1 cellular context compared by ENCODE assay signal in the genomic region with DNA sequence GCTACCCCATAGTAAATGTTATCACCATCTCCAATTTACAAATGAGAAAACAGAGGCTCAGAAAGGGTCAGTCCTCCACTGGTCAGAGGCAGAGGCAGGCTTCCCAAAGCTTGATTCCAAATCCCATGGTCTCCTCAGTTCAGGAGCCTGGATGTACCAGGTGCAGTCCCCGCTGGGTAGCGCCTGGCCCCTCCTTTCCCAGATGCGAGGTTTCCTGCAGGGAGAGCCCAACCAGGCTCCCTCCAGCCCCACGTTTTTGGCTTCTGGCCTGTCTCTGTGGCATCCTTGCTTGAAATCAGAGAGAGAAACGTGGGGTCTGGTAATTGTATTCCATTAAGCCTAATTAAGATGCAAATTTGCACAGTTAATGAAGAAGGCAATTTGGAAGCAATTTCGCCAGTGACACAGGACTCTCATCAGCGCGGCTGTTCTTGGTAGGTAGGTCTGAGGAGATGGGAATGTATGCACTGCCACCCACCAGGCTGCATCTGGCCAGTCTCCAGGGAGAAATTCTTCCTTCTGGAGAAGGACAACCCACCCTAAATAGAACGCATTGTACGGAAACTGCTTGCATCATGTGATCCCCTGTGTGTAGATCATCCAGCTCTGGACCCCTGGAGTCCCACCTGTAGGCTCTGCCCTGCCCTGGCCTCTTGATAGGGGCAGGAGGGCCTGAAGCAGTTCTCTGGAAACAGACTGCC.
TF ChIP-seq lines count a peak whose summit lies in the region.

No MANE protein-coding gene starts in this region.

TF ChIP-seq in GM23338, 12 proteins besides CTCF, POLR2A, EP300 and RAD21:
- TF ChIP-seq ZNF114 (CRISPR knock-in tag; IDR thresholded peaks at IDR 0.05), result no peak
- no peak for TF ChIP-seq JUNB (IDR thresholded peaks at IDR 0.05; ENCODE audit: unreplicated experiment)
- TF ChIP-seq EZH2phosphoT487 (IDR thresholded peaks at IDR 0.05; ENCODE audit: unreplicated experiment), result no peak
- no peak for TF ChIP-seq CREB1 (CRISPR knock-in tag; IDR thresholded peaks at IDR 0.05; ENCODE audit: low read depth)
- TF ChIP-seq, protein P1, sequence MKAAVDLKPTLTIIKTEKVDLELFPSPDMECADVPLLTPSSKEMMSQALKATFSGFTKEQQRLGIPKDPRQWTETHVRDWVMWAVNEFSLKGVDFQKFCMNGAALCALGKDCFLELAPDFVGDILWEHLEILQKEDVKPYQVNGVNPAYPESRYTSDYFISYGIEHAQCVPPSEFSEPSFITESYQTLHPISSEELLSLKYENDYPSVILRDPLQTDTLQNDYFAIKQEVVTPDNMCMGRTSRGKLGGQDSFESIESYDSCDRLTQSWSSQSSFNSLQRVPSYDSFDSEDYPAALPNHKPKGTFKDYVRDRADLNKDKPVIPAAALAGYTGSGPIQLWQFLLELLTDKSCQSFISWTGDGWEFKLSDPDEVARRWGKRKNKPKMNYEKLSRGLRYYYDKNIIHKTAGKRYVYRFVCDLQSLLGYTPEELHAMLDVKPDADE (IDR thresholded peaks at IDR 0.05), result no peak
- TF ChIP-seq, protein P2, sequence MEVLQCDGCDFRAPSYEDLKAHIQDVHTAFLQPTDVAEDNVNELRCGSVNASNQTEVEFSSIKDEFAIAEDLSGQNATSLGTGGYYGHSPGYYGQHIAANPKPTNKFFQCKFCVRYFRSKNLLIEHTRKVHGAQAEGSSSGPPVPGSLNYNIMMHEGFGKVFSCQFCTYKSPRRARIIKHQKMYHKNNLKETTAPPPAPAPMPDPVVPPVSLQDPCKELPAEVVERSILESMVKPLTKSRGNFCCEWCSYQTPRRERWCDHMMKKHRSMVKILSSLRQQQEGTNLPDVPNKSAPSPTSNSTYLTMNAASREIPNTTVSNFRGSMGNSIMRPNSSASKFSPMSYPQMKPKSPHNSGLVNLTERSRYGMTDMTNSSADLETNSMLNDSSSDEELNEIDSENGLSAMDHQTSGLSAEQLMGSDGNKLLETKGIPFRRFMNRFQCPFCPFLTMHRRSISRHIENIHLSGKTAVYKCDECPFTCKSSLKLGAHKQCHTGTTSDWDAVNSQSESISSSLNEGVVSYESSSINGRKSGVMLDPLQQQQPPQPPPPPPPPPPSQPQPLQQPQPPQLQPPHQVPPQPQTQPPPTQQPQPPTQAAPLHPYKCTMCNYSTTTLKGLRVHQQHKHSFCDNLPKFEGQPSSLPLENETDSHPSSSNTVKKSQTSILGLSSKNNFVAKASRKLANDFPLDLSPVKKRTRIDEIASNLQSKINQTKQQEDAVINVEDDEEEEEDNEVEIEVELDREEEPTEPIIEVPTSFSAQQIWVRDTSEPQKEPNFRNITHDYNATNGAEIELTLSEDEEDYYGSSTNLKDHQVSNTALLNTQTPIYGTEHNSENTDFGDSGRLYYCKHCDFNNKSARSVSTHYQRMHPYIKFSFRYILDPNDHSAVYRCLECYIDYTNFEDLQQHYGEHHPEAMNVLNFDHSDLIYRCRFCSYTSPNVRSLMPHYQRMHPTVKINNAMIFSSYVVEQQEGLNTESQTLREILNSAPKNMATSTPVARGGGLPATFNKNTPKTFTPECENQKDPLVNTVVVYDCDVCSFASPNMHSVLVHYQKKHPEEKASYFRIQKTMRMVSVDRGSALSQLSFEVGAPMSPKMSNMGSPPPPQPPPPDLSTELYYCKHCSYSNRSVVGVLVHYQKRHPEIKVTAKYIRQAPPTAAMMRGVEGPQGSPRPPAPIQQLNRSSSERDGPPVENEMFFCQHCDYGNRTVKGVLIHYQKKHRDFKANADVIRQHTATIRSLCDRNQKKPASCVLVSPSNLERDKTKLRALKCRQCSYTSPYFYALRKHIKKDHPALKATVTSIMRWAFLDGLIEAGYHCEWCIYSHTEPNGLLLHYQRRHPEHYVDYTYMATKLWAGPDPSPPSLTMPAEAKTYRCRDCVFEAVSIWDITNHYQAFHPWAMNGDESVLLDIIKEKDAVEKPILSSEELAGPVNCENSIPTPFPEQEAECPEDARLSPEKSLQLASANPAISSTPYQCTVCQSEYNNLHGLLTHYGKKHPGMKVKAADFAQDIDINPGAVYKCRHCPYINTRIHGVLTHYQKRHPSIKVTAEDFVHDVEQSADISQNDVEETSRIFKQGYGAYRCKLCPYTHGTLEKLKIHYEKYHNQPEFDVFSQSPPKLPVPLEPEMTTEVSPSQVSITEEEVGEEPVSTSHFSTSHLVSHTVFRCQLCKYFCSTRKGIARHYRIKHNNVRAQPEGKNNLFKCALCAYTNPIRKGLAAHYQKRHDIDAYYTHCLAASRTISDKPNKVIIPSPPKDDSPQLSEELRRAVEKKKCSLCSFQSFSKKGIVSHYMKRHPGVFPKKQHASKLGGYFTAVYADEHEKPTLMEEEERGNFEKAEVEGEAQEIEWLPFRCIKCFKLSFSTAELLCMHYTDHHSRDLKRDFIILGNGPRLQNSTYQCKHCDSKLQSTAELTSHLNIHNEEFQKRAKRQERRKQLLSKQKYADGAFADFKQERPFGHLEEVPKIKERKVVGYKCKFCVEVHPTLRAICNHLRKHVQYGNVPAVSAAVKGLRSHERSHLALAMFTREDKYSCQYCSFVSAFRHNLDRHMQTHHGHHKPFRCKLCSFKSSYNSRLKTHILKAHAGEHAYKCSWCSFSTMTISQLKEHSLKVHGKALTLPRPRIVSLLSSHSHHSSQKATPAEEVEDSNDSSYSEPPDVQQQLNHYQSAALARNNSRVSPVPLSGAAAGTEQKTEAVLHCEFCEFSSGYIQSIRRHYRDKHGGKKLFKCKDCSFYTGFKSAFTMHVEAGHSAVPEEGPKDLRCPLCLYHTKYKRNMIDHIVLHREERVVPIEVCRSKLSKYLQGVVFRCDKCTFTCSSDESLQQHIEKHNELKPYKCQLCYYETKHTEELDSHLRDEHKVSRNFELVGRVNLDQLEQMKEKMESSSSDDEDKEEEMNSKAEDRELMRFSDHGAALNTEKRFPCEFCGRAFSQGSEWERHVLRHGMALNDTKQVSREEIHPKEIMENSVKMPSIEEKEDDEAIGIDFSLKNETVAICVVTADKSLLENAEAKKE (CRISPR knock-in tag; IDR thresholded peaks at IDR 0.05), result no peak
- TF ChIP-seq, protein P3, sequence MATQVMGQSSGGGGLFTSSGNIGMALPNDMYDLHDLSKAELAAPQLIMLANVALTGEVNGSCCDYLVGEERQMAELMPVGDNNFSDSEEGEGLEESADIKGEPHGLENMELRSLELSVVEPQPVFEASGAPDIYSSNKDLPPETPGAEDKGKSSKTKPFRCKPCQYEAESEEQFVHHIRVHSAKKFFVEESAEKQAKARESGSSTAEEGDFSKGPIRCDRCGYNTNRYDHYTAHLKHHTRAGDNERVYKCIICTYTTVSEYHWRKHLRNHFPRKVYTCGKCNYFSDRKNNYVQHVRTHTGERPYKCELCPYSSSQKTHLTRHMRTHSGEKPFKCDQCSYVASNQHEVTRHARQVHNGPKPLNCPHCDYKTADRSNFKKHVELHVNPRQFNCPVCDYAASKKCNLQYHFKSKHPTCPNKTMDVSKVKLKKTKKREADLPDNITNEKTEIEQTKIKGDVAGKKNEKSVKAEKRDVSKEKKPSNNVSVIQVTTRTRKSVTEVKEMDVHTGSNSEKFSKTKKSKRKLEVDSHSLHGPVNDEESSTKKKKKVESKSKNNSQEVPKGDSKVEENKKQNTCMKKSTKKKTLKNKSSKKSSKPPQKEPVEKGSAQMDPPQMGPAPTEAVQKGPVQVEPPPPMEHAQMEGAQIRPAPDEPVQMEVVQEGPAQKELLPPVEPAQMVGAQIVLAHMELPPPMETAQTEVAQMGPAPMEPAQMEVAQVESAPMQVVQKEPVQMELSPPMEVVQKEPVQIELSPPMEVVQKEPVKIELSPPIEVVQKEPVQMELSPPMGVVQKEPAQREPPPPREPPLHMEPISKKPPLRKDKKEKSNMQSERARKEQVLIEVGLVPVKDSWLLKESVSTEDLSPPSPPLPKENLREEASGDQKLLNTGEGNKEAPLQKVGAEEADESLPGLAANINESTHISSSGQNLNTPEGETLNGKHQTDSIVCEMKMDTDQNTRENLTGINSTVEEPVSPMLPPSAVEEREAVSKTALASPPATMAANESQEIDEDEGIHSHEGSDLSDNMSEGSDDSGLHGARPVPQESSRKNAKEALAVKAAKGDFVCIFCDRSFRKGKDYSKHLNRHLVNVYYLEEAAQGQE (IDR thresholded peaks at IDR 0.05; ENCODE audit: unreplicated experiment), result no peak
- no peak for TF ChIP-seq ZNF331 (CRISPR knock-in tag; IDR thresholded peaks at IDR 0.05; ENCODE audit: low read depth)
- no peak for TF ChIP-seq POLR2AphosphoS5 (IDR thresholded peaks at IDR 0.05; ENCODE audit: low read depth)
- no peak for TF ChIP-seq NANOG (IDR thresholded peaks at IDR 0.05; ENCODE audit: borderline replicate concordance)
- TF ChIP-seq STAT1 (IDR thresholded peaks at IDR 0.05; ENCODE audit: unreplicated experiment), result no peak
- no peak for TF ChIP-seq EZH2 (IDR thresholded peaks at IDR 0.05; ENCODE audit: low read depth, unreplicated experiment)
